In genomic region chr7:22559829-22560489, GRCh38 we compare ENCODE assay signal across 8 cellular contexts. TPM values are rescaled to one million over a fixed set of nuclear protein-coding genes. Genes with fewer than 3 reads are reported as not detected.
DNase-seq lines count a peak whose midpoint lies in the region; ATAC-seq and TF ChIP-seq lines count a peak whose summit lies in the region.

No MANE protein-coding gene starts in this region.

- 42 to 44% methylated on average over 13 of the region's 13 CpGs for WGBS in lung, 2 donors

- H3K27me3 ChIP-seq in dorsolateral prefrontal cortex (no peaks in the 10 kb centered on the region), lung (ENCODE audit: control insufficient read depth, insufficient read depth) (no peaks in the 10 kb centered on the region)

- peaks cover 11 to 15% of the 10 kb centered on the region in 2 donors for H3K4me1 ChIP-seq in lung (ENCODE audit: control insufficient read depth in 2 of 2, insufficient read depth in 2 of 2, low read length in 2 of 2)

- TF ChIP-seq CTCF in AG09319 (IDR thresholded peaks at IDR 0.05; ENCODE audit: low read depth, low read length), result peak; percentile 92
- peak; percentile 69 to 99 (median 90) for TF ChIP-seq CTCF in dorsolateral prefrontal cortex (IDR thresholded peaks at IDR 0.05 in 54 of 56, conservative IDR thresholded peaks at IDR 0.05 in 2 of 56; ENCODE audit: low read depth in 1 of 56, partially characterized antibody in 56 of 56)
- peak; percentile 91 for TF ChIP-seq CTCF in lung (IDR thresholded peaks at IDR 0.05; ENCODE audit: control extremely low read depth, extremely low read depth)

- H3K27ac ChIP-seq in dorsolateral prefrontal cortex (no peak overlapping the region), lung (ENCODE audit: low read depth in 1 of 2, low read length in 1 of 2) (no peak overlapping the region)

- H3K36me3 ChIP-seq in lung (ENCODE audit: control insufficient read depth in 2 of 2, insufficient read depth in 2 of 2, low read length in 2 of 2), result no peaks in the 10 kb centered on the region

- DNase-seq in AG09319 (ENCODE audit: extremely low read depth, low read depth) (peak; percentile 79), NCI-H748 treated with DMSO at 0.1 percent for 48 hours (lab: John Stamatoyannopoulos, UW) (peak; percentile 97), dorsolateral prefrontal cortex (peak in 8 of 10 donors; percentile 18 to 83 (median 60)), lung (ENCODE audit: low spot score) (peak; percentile 69)
- DNase-seq in activated CD4-positive, alpha-beta T cell treated with anti-CD3 and anti-CD28 coated beads, Interleukin-2, amount 50 U/mL, for 4 hours, result peak; percentile 58 to 60
- peak; percentile 24 for DNase-seq in stimulated activated CD8-positive, alpha-beta memory T cell treated with anti-CD3 and anti-CD28 coated beads, Interleukin-12 subunit alpha, Interleukin-12 subunit beta, amount 100 ng/mL, for 24 hours (ENCODE audit: extremely low read depth)

- H3K4me3 ChIP-seq in dorsolateral prefrontal cortex, result no peak overlapping the region
- no peak overlapping the region for H3K4me3 ChIP-seq in lung

- ATAC-seq in GM18870 (IDR thresholded peaks at IDR 0.05; ENCODE audit: unreplicated experiment) (peak; percentile 38), HG03571 (IDR thresholded peaks at IDR 0.05; ENCODE audit: unreplicated experiment) (peak; percentile 44), lung (ENCODE audit: insufficient read depth, low FRiP score) (no peak)

- no peaks in the 10 kb centered on the region for H3K9me3 ChIP-seq in lung (ENCODE audit: control insufficient read depth in 2 of 2, insufficient read depth in 1 of 2, low read length in 1 of 2)

- intact Hi-C loops in dorsolateral prefrontal cortex (cut with DNase I), result loop anchor here (2.0 to 5.0 kb wide), 5 partner anchors 167 to 502 kb away; partner anchors contain the start of gene IL6 (in 2 of the 2)

RNA-seq across cellular contexts. Expression of gene STEAP1B, which starts 60.0 kb away (rescaled TPM):
- total RNA-seq in dorsolateral prefrontal cortex (10 to 100 TPM in 29 of 120 experiments, 1 to 10 TPM in 91; 2.0 to 18.9 (median 7.7) TPM), lung (1 to 10 TPM; 1.4 to 1.5 TPM)
- under 1 TPM; 0.16 to 0.50 TPM for polyA plus RNA-seq in lung

Comparison
In these comparisons a context has a peak if more than half of its experiments do, and no peak if none do; other contexts are left out.
1. DNase-seq: peak in every context shown above with its lines; median percentile 97 in NCI-H748 treated with DMSO at 0.1 percent for 48 hours; 79 in AG09319; 69 in lung; 60 in dorsolateral prefrontal cortex; 59 in activated CD4-positive, alpha-beta T cell treated with anti-CD3 and anti-CD28 coated beads, Interleukin-2, amount 50 U/mL, for 4 hours; 24 in stimulated activated CD8-positive, alpha-beta memory T cell treated with anti-CD3 and anti-CD28 coated beads, Interleukin-12 subunit alpha, Interleukin-12 subunit beta, amount 100 ng/mL, for 24 hours.